ENCODE assay signal across 12 cellular contexts in the genomic region with DNA sequence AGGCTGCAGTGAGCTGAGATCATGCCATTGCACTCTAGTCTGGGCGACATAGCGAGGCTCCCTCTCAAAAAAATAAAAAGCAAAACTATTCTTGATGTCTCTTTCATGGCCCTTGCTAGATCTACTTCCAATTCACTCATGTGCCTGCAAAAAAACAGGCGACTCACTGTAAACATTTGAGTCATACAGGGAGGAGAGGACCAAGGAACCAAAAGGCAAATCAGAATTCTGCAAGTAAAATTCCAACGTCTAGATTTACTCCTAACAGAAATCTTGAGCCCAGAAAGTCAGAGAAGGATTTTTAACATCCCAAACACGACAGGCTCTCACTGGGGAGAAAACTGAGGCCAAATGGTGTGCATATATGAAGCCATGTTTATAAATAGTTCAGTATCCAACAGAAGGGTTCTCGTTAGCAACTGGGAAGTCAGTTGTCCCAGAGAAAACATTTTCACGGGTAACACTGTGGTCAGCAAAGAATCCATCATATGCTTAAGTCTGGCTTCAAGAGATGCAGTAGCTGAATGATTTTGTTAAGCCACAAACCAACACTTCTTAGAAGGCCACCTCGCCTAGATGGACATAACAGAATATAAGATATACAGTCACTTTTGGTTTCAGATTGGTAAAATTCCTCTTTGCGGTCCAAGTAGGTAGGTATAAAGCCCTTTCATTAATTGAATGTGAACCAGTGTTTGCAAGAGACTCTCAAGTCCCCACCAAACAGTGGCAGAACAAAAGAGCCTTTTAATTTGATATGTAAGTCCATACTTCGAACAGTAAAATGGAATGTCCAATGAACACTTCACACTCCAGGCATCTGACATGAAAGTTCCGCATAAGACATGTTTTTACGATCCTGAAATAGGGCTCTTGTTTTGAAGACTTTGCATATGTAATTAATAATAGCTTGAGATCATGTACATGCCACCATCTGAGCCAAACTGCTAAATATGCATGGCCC. TPM values are rescaled to one million over a fixed set of nuclear protein-coding genes. Genes with fewer than 3 reads are reported as not detected.
DNase-seq lines count a peak whose midpoint lies in the region; ATAC-seq and TF ChIP-seq lines count a peak whose summit lies in the region.
"Had no signal": no experiment of that assay in that cellular context is flagged by ENCODE, and none has a peak within 500 bp of the region (broad histone marks: within the 10 kb centered on the region; RNA-seq: fewer than 3 reads in every experiment).

No MANE protein-coding gene starts in this region.

- H3K27ac ChIP-seq in temporal lobe (ENCODE audit: low read depth, low read length) (peak overlapping the region; percentile 88), neural progenitor cell (no peak overlapping the region), brain microvascular endothelial cell (no peak overlapping the region)

- H3K4me1 ChIP-seq in neural progenitor cell = peaks cover 8% of the 10 kb centered on the region

- no peaks in the 10 kb centered on the region for H3K36me3 ChIP-seq in neural progenitor cell
- no peaks in the 10 kb centered on the region for H3K36me3 ChIP-seq in brain microvascular endothelial cell (replicated peaks)

- H3K4me3 Mint-ChIP-seq in activated CD4-positive, alpha-beta T cell treated with anti-CD3 and anti-CD28 coated beads for 36 hours = no peak overlapping the region
- H3K4me3 Mint-ChIP-seq in neural progenitor cell = no peak overlapping the region
- H3K4me3 Mint-ChIP-seq: activated T-helper 1 cell treated with anti-CD3 and anti-CD28 coated beads, Interleukin-12 subunit alpha, Interleukin-12 subunit beta, Interleukin-2, Interleukin-4 antibody, amounts not matched to agents 30 ng/mL and 10 ng/mL and 1 ng/mL, durations not matched to agents 14 hours and 24 hours and 36 hours had no signal

- no peak for DNase-seq in activated CD4-positive, alpha-beta T cell treated with anti-CD3 and anti-CD28 coated beads for 36 hours
- DNase-seq in activated CD4-positive, alpha-beta T cell treated with anti-CD3 and anti-CD28 coated beads, Interleukin-2, amount 50 U/mL, for 48 hours = no peak
- DNase-seq in astrocyte of the cerebellum (ENCODE audit: low read depth) = peak; percentile 38
- DNase-seq in iris pigment epithelial cell (ENCODE audit: low read depth) = peak; percentile 71
- no peak for DNase-seq in neural progenitor cell (ENCODE audit: low spot score)
- DNase-seq in brain microvascular endothelial cell = no peak
- DNase-seq: effector CD4-positive, alpha-beta T cell; KG1; kidney had no signal

- H3K79me2 ChIP-seq in neural progenitor cell (ENCODE audit: low read depth) = no peaks in the 10 kb centered on the region

- H3K4me2 ChIP-seq in neural progenitor cell = no peak overlapping the region

- H3K9me3 ChIP-seq in neural progenitor cell (ENCODE audit: low read depth) = no peaks in the 10 kb centered on the region

- CTCF ChIA-PET in activated CD4-positive, alpha-beta T cell treated with anti-CD3 and anti-CD28 coated beads for 36 hours (lab: Charles Lee) = interaction anchor here (0.6 to 1.4 kb wide), 4 partner anchors 14 to 144 kb away, joined by 3 to 5 read pairs (median 4); no protein-coding TSS in a partner anchor

- H3K27me3 Mint-ChIP-seq in activated CD4-positive, alpha-beta T cell treated with anti-CD3 and anti-CD28 coated beads for 36 hours = no peaks in the 10 kb centered on the region
- peaks cover 8% of the 10 kb centered on the region for H3K27me3 Mint-ChIP-seq in neural progenitor cell (ENCODE audit: insufficient read depth, low read depth)

- H4K20me1 ChIP-seq in neural progenitor cell (ENCODE audit: low read depth) = no peaks in the 10 kb centered on the region

- ATAC-seq in activated CD4-positive, alpha-beta T cell treated with anti-CD3 and anti-CD28 coated beads for 36 hours = no peak
- no peak for ATAC-seq in esophagus mucosa

- no peak for TF ChIP-seq CTCF in astrocyte of the cerebellum (IDR thresholded peaks at IDR 0.05; ENCODE audit: low read depth, low read length, missing control alignments)
- no peak for TF ChIP-seq CTCF in neural progenitor cell (IDR thresholded peaks at IDR 0.05)
- TF ChIP-seq CTCF in brain microvascular endothelial cell (IDR thresholded peaks at IDR 0.05; ENCODE audit: low read depth, low read length, missing control alignments) = no peak

- H3K9ac ChIP-seq in neural progenitor cell = no peak overlapping the region

- peak overlapping the region; percentile 23 for H3K27ac Mint-ChIP-seq in activated CD4-positive, alpha-beta T cell treated with anti-CD3 and anti-CD28 coated beads for 36 hours
- no peak overlapping the region for H3K27ac Mint-ChIP-seq in neural progenitor cell
- H3K27ac Mint-ChIP-seq: activated T-helper 1 cell treated with anti-CD3 and anti-CD28 coated beads, Interleukin-12 subunit alpha, Interleukin-12 subunit beta, Interleukin-2, Interleukin-4 antibody, amounts not matched to agents 30 ng/mL and 10 ng/mL and 1 ng/mL, durations not matched to agents 14 hours and 24 hours and 36 hours had no signal

- POLR2A ChIA-PET in activated CD4-positive, alpha-beta T cell treated with anti-CD3 and anti-CD28 coated beads for 36 hours (lab: Charles Lee) = no interaction called here

- H3K4me3 ChIP-seq in astrocyte of the cerebellum (ENCODE audit: low read depth, low read length) (no peak overlapping the region), neural progenitor cell (no peak overlapping the region), brain microvascular endothelial cell (ENCODE audit: low read depth, low read length) (no peak overlapping the region)

- H3K36me3 Mint-ChIP-seq in activated CD4-positive, alpha-beta T cell treated with anti-CD3 and anti-CD28 coated beads for 36 hours (ENCODE audit: low read depth) = peaks cover 40% of the 10 kb centered on the region
- peaks cover 12% of the 10 kb centered on the region for H3K36me3 Mint-ChIP-seq in neural progenitor cell

- H2AFZ ChIP-seq in neural progenitor cell (replicated peaks) = no peak overlapping the region

- no peaks in the 10 kb centered on the region for H3F3A ChIP-seq in neural progenitor cell (ENCODE audit: low read depth)

- no peaks in the 10 kb centered on the region for H3K27me3 ChIP-seq in neural progenitor cell
- no peaks in the 10 kb centered on the region for H3K27me3 ChIP-seq in brain microvascular endothelial cell (replicated peaks)

- intact Hi-C loops in activated CD4-positive, alpha-beta T cell treated with anti-CD3 and anti-CD28 coated beads for 36 hours (cut with DNase I, micrococcal nuclease) = no loop called here

- in situ Hi-C loops in astrocyte of the cerebellum (cut with HindIII; ENCODE audit: low sequenced_read_pairs) = no loop called here
- in situ Hi-C loops in brain microvascular endothelial cell (cut with HindIII; ENCODE audit: low pct_ligation_motif_present, low sequenced_read_pairs) = no loop called here

- H3K9me3 Mint-ChIP-seq in activated CD4-positive, alpha-beta T cell treated with anti-CD3 and anti-CD28 coated beads for 36 hours (ENCODE audit: low read depth) = no peaks in the 10 kb centered on the region
- H3K9me3 Mint-ChIP-seq in neural progenitor cell = peaks cover 2% of the 10 kb centered on the region

- peaks cover 4% of the 10 kb centered on the region for H3K4me1 Mint-ChIP-seq in activated CD4-positive, alpha-beta T cell treated with anti-CD3 and anti-CD28 coated beads for 36 hours
- H3K4me1 Mint-ChIP-seq in neural progenitor cell = peaks cover 11% of the 10 kb centered on the region

RNA-seq across cellular contexts. Expression of a gene that starts 39.9 kb away (rescaled TPM):
- 100 to 1,000 TPM in 1 of 2 experiments, 10 to 100 TPM in 1; 99.0 to 116 TPM for total RNA-seq in activated CD4-positive, alpha-beta T cell treated with anti-CD3 and anti-CD28 coated beads for 36 hours
- total RNA-seq in temporal lobe (13.0 TPM), neural progenitor cell (ENCODE audit: low replicate concordance) (42.5 and 50.0 TPM in 2 replicates), esophagus mucosa (36.9 TPM)

Comparison
In these comparisons a context has a peak if more than half of its experiments do, and no peak if none do; other contexts are left out.
1. DNase-seq: peak in astrocyte of the cerebellum (single experiment) and iris pigment epithelial cell (single experiment); none in activated CD4-positive, alpha-beta T cell treated with anti-CD3 and anti-CD28 coated beads for 36 hours (single experiment), activated CD4-positive, alpha-beta T cell treated with anti-CD3 and anti-CD28 coated beads, Interleukin-2, amount 50 U/mL, for 48 hours (0 of 2), neural progenitor cell (single experiment) and brain microvascular endothelial cell (single experiment).